Comparison of ENCODE assay signal across 30 cellular contexts in the genomic region with DNA sequence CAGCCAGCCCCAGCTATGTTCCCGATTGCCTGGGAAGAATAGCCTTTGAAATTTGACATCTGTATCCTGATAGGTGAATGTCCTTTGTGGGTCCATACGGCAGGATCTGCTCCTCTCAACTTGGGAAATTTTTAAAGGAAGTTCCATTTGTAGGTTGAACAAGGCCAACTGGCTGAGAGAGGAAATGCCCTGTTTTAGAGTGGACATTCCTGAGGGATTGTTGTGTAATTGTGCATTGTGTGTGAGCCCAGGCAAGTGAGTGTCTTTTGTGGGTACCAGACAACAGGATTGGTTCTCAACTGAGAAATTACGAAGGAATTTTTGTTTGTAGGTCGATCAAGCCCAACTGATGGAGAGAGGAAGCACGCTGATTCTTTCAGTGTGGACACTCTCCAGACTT. TPM values are rescaled to one million over a fixed set of nuclear protein-coding genes. Genes with fewer than 3 reads are reported as not detected.
"Had no signal": no experiment of that assay in that cellular context is flagged by ENCODE, and none has a peak within 500 bp of the region (broad histone marks: within the 10 kb centered on the region; RNA-seq: fewer than 3 reads in every experiment).

No MANE protein-coding gene starts in this region.

- H3K4me2 ChIP-seq: KMS-11 had no signal

- H3K27me3 ChIP-seq: ascending aorta, body of pancreas, MG63, SJSA1 had no signal

- H3K4me3 Mint-ChIP-seq: activated CD8-positive, alpha-beta T cell treated with anti-CD3 and anti-CD28 coated beads for 36 hours; activated naive CD4-positive, alpha-beta T cell treated with anti-CD3 and anti-CD28 coated beads, Interleukin-2, amount 50 U/mL, for 24 hours; activated T-cell treated with anti-CD3 and anti-CD28 coated beads, Interleukin-2, amount 50 U/mL, for 72 hours; T-helper 2 cell treated with Interferon-gamma antibody and Interleukin-4, amounts not matched to agents 5 μg/mL and 100 μg/mL, for 36 hours had no signal

- H3K36me3 ChIP-seq: ascending aorta, MG63, SJSA1 had no signal

- H3K4me1 ChIP-seq: ascending aorta, SJSA1 had no signal

- ATAC-seq: activated CD4-positive, CD25-positive, alpha-beta regulatory T cell treated with anti-CD3 and anti-CD28 coated beads, Interleukin-2, amount 50 U/mL, for 24 hours; activated CD8-positive, alpha-beta T cell treated with anti-CD3 and anti-CD28 coated beads for 36 hours; activated T-cell treated with anti-CD3 and anti-CD28 coated beads, Interleukin-2, amount 50 U/mL, for 72 hours; body of pancreas; Panc1; SK-N-SH treated with all-trans-retinoic acid at 6 μM for 48 hours had no signal

- H3K4me3 ChIP-seq: ascending aorta, body of pancreas, MG63, SJSA1 had no signal

- H3K36me3 Mint-ChIP-seq: activated naive CD4-positive, alpha-beta T cell treated with anti-CD3 and anti-CD28 coated beads, Interleukin-2, amount 50 U/mL, for 24 hours had no signal

- H3K27ac Mint-ChIP-seq: activated CD8-positive, alpha-beta T cell treated with anti-CD3 and anti-CD28 coated beads for 36 hours; activated naive CD4-positive, alpha-beta T cell treated with anti-CD3 and anti-CD28 coated beads, Interleukin-2, amount 50 U/mL, for 24 hours; activated T-cell treated with anti-CD3 and anti-CD28 coated beads, Interleukin-2, amount 50 U/mL, for 72 hours; activated T-helper 2 cell treated with anti-CD3 and anti-CD28 coated beads, Interferon-gamma antibody, Interleukin-2, Interleukin-4, amounts not matched to agents 10 μg/mL and 5 μg/mL and 100 μg/mL, durations not matched to agents 14 hours and 24 hours and 36 hours; T-helper 2 cell treated with Interferon-gamma antibody and Interleukin-4, amounts not matched to agents 5 μg/mL and 100 μg/mL, for 36 hours had no signal

- H3K4me1 Mint-ChIP-seq: activated naive CD4-positive, alpha-beta T cell treated with anti-CD3 and anti-CD28 coated beads, Interleukin-2, amount 50 U/mL, for 24 hours had no signal

- H3K9ac ChIP-seq: KMS-11 had no signal

- DNase-seq: activated CD4-positive, alpha-beta T cell treated with anti-CD3 and anti-CD28 coated beads for 4 hours; activated CD8-positive, alpha-beta memory T cell treated with anti-CD3 and anti-CD28 coated beads, Interleukin-2, amount 50 U/mL, for 4 hours; activated CD8-positive, alpha-beta T cell treated with anti-CD3 and anti-CD28 coated beads for 36 hours; activated gamma-delta T cell treated with Interleukin-2 at 50 U/mL for 16 hours; activated T-cell treated with anti-CD3 and anti-CD28 coated beads, Interleukin-2, amount 50 U/mL, for 72 hours; amniotic stem cell; body of pancreas; MG63; NCI-H1092 treated with DMSO at 0.1 percent for 48 hours; NCI-H1417 treated with DMSO at 0.1 percent for 48 hours; NCI-H1694; NCI-H2029 treated with DMSO at 0.1 percent for 48 hours; NCI-H510A treated with DMSO at 0.1 percent for 48 hours; NCI-H69; NK-92 treated with Interleukin-12 subunit alpha and Interleukin-12 subunit beta, amount 100 ng/mL, for 24 hours; OCI-M1; Right ventricle myocardium superior; RPMI8226; SW 1271 had no signal

- H3K27me3 Mint-ChIP-seq: activated CD8-positive, alpha-beta T cell treated with anti-CD3 and anti-CD28 coated beads for 36 hours; activated naive CD4-positive, alpha-beta T cell treated with anti-CD3 and anti-CD28 coated beads, Interleukin-2, amount 50 U/mL, for 24 hours had no signal

- H3K9me3 Mint-ChIP-seq: activated CD8-positive, alpha-beta T cell treated with anti-CD3 and anti-CD28 coated beads for 36 hours; activated naive CD4-positive, alpha-beta T cell treated with anti-CD3 and anti-CD28 coated beads, Interleukin-2, amount 50 U/mL, for 24 hours; T-helper 2 cell treated with Interferon-gamma antibody and Interleukin-4, amounts not matched to agents 5 μg/mL and 100 μg/mL, for 36 hours had no signal

- H3K27ac ChIP-seq: ascending aorta, body of pancreas, KMS-11, SJSA1 had no signal

- H3K9me3 ChIP-seq: ascending aorta, body of pancreas, MG63, SJSA1 had no signal

RNA-seq across cellular contexts. Expression of a gene that starts 2.6 kb away (rescaled TPM):
- total RNA-seq: activated CD8-positive, alpha-beta T cell treated with anti-CD3 and anti-CD28 coated beads for 36 hours; activated T-cell treated with anti-CD3 and anti-CD28 coated beads, Interleukin-2, amount 50 U/mL, for 72 hours; activated T-helper 2 cell treated with anti-CD3 and anti-CD28 coated beads, Interferon-gamma antibody, Interleukin-2, Interleukin-4, amounts not matched to agents 10 μg/mL and 5 μg/mL and 100 μg/mL, durations not matched to agents 14 hours and 24 hours and 36 hours; ascending aorta; body of pancreas; bronchial epithelial cell; Right ventricle myocardium superior; SJSA1; T-helper 1 cell treated with Interleukin-12 subunit alpha and Interleukin-12 subunit beta and Interleukin-4 antibody, amounts not matched to agents 30 ng/mL and 1 ng/mL, for 36 hours had no signal

RNA-seq across cellular contexts. Expression of a gene that starts 21.9 kb away (rescaled TPM):
- total RNA-seq: activated CD8-positive, alpha-beta T cell treated with anti-CD3 and anti-CD28 coated beads for 36 hours; activated T-cell treated with anti-CD3 and anti-CD28 coated beads, Interleukin-2, amount 50 U/mL, for 72 hours; activated T-helper 2 cell treated with anti-CD3 and anti-CD28 coated beads, Interferon-gamma antibody, Interleukin-2, Interleukin-4, amounts not matched to agents 10 μg/mL and 5 μg/mL and 100 μg/mL, durations not matched to agents 14 hours and 24 hours and 36 hours; ascending aorta; body of pancreas; bronchial epithelial cell; Right ventricle myocardium superior; SJSA1; T-helper 1 cell treated with Interleukin-12 subunit alpha and Interleukin-12 subunit beta and Interleukin-4 antibody, amounts not matched to agents 30 ng/mL and 1 ng/mL, for 36 hours had no signal

RNA-seq across cellular contexts. Expression of a gene that starts 46.9 kb away (rescaled TPM):
- total RNA-seq: activated CD8-positive, alpha-beta T cell treated with anti-CD3 and anti-CD28 coated beads for 36 hours; activated T-cell treated with anti-CD3 and anti-CD28 coated beads, Interleukin-2, amount 50 U/mL, for 72 hours; activated T-helper 2 cell treated with anti-CD3 and anti-CD28 coated beads, Interferon-gamma antibody, Interleukin-2, Interleukin-4, amounts not matched to agents 10 μg/mL and 5 μg/mL and 100 μg/mL, durations not matched to agents 14 hours and 24 hours and 36 hours; ascending aorta; body of pancreas; bronchial epithelial cell; Right ventricle myocardium superior; SJSA1; T-helper 1 cell treated with Interleukin-12 subunit alpha and Interleukin-12 subunit beta and Interleukin-4 antibody, amounts not matched to agents 30 ng/mL and 1 ng/mL, for 36 hours had no signal
